Comparison of ENCODE assay signal across 8 cellular contexts in the genomic region with DNA sequence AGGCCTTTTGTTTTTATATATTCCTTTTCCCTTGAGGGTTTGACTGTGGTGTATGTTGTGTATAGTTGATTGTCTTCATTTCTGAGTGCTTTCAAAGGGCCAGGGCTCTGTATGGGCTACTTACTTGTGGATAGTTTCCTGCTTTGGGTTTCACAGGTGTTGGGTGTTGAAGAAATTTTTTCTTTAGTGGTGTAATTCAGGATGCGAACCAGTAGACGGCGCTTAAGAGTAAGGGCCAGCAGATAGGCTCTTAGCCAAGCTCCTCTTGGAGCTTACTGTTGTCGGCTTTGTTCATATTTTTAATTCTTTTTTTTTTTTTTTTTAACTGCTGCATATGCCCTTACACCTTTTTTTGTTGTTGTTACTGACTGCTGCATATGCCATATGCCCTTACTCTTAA.
DNase-seq lines count a peak whose midpoint lies in the region; ATAC-seq and TF ChIP-seq lines count a peak whose summit lies in the region.

No MANE protein-coding gene starts in this region.

- H3K4me2 ChIP-seq in SU-DHL-6 (ENCODE audit: low read depth, low read length, poor library complexity, severe bottlenecking) = no peak overlapping the region

- H3K9ac ChIP-seq in SU-DHL-6 (ENCODE audit: low read length) = no peak overlapping the region

- no peak for DNase-seq in GM12864 (ENCODE audit: low read depth)
- peak; percentile 34 for DNase-seq in kidney tubule cell (ENCODE audit: low spot score)
- DNase-seq in GM19238 (ENCODE audit: insufficient read length, low spot score) = no peak
- DNase-seq in tibial nerve (ENCODE audit: low spot score in 2 of 2) = no peak
- no peak for DNase-seq in left ventricle myocardium superior
- DNase-seq in C1 segment of cervical spinal cord (lab: John Stamatoyannopoulos, UW) = no peak

- intact Hi-C loops in left ventricle myocardium superior (cut with micrococcal nuclease) = no loop called here

- no peaks in the 10 kb centered on the region for H3K79me2 ChIP-seq in SU-DHL-6 (ENCODE audit: insufficient read depth, low read length)

- H3K36me3 ChIP-seq in SU-DHL-6 (ENCODE audit: low read length) = no peaks in the 10 kb centered on the region
- H3K36me3 ChIP-seq in tibial nerve = no peaks in the 10 kb centered on the region

- WGBS in tibial nerve, 2 donors = 35 to 36% methylated on average over 4 of the region's 4 CpGs

- no peaks in the 10 kb centered on the region for H3F3A ChIP-seq in SU-DHL-6 (ENCODE audit: insufficient read depth)

- H4K20me1 ChIP-seq in SU-DHL-6 (ENCODE audit: low read depth, low read length) = no peaks in the 10 kb centered on the region

- H3K27ac ChIP-seq in SU-DHL-6 (ENCODE audit: low read depth, low read length) = no peak overlapping the region
- no peak overlapping the region for H3K27ac ChIP-seq in tibial nerve

- H3K9me3 ChIP-seq in SU-DHL-6 (ENCODE audit: insufficient read depth, low read length) (no peaks in the 10 kb centered on the region), tibial nerve (peaks cover 0 to 19% (median 0%) of the 10 kb centered on the region in 4 donors)

- ATAC-seq in HG02884 (IDR thresholded peaks at IDR 0.05; ENCODE audit: unreplicated experiment) (peak; percentile 64), left ventricle myocardium superior (no peak)

- H3K4me1 ChIP-seq in tibial nerve = no peaks in the 10 kb centered on the region

- TF ChIP-seq CTCF in GM12864 (IDR thresholded peaks at IDR 0.05; ENCODE audit: low read depth, low read length, missing control alignments) (peak; percentile 72), SU-DHL-6 (IDR thresholded peaks at IDR 0.05; ENCODE audit: insufficient read depth, low read length, poor library complexity, severe bottlenecking) (peak; percentile 72), tibial nerve (IDR thresholded peaks at IDR 0.05) (no peak)

- TF ChIP-seq EP300 in tibial nerve (IDR thresholded peaks at IDR 0.05) = no peak

- no peak overlapping the region for H2AFZ ChIP-seq in SU-DHL-6 (ENCODE audit: low read depth, low read length, severe bottlenecking)

- H3K27me3 ChIP-seq in SU-DHL-6 (ENCODE audit: low read length) (no peaks in the 10 kb centered on the region), tibial nerve (no peaks in the 10 kb centered on the region)

- no peaks in the 10 kb centered on the region for H3K9me2 ChIP-seq in SU-DHL-6 (replicated peaks; ENCODE audit: insufficient read depth, low read length)

- H3K4me3 ChIP-seq in GM12864 (ENCODE audit: low read depth, low read length) (no peak overlapping the region), SU-DHL-6 (ENCODE audit: insufficient read depth, low read length, poor library complexity, severe bottlenecking) (no peak overlapping the region), tibial nerve (no peak overlapping the region)

- no peak for TF ChIP-seq POLR2A in tibial nerve (IDR thresholded peaks at IDR 0.05)

Comparison
In these comparisons a context has a peak if more than half of its experiments do, and no peak if none do; other contexts are left out.
1. CTCF ChIP-seq: peak in GM12864 (single experiment) and SU-DHL-6 (single experiment); none in tibial nerve (0 of 5).